Comparison of ENCODE assay signal across 1 cellular context in the genomic region with DNA sequence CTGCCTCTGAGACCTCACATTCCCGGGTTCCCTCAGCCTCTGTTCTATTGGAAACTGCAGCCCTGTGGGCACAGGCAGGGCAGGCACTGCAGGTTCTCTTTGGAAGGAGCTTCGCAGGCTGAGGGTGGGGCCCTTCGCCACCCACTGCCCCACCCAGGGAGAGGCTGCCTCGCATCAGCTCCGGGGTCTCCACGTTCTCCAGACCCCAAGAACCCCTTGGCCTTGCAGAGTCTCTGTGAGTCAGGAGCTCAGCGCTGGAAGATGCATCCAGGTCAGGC.
A peak's percentile ranks its signal among the peaks of the same experiment; 100 is the strongest.
TF ChIP-seq lines count a peak whose summit lies in the region.

No MANE protein-coding gene starts in this region.

TF ChIP-seq in HepG2, 621 proteins besides CTCF, POLR2A, EP300 and RAD21 (continued from another document and continues in another):
- TF ChIP-seq, protein P1, sequence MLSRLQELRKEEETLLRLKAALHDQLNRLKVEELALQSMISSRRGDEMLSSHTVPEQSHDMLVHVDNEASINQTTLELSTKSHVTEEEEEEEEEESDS (CRISPR knock-in tag; IDR thresholded peaks at IDR 0.05; ENCODE audit: borderline replicate concordance): no peak
- no peak for TF ChIP-seq KLF12 (CRISPR knock-in tag; IDR thresholded peaks at IDR 0.05; ENCODE audit: borderline replicate concordance)
- no peak for TF ChIP-seq HIVEP1 (CRISPR knock-in tag; IDR thresholded peaks at IDR 0.05)
- TF ChIP-seq TOPORS (CRISPR knock-in tag; IDR thresholded peaks at IDR 0.05): no peak
- TF ChIP-seq, protein P2, sequence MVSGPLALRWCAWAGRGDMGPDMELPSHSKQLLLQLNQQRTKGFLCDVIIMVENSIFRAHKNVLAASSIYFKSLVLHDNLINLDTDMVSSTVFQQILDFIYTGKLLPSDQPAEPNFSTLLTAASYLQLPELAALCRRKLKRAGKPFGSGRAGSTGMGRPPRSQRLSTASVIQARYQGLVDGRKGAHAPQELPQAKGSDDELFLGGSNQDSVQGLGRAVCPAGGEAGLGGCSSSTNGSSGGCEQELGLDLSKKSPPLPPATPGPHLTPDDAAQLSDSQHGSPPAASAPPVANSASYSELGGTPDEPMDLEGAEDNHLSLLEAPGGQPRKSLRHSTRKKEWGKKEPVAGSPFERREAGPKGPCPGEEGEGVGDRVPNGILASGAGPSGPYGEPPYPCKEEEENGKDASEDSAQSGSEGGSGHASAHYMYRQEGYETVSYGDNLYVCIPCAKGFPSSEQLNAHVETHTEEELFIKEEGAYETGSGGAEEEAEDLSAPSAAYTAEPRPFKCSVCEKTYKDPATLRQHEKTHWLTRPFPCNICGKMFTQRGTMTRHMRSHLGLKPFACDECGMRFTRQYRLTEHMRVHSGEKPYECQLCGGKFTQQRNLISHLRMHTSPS (CRISPR knock-in tag; IDR thresholded peaks at IDR 0.05; ENCODE audit: low read depth): no peak
- TF ChIP-seq PLRG1 (conservative IDR thresholded peaks at IDR 0.05): no peak
- TF ChIP-seq ZBTB20 (CRISPR knock-in tag; IDR thresholded peaks at IDR 0.05; ENCODE audit: borderline replicate concordance, low read depth): no peak
- peak; percentile 11; the same call in 1 of the 2 replicates for TF ChIP-seq ZIK1 (CRISPR knock-in tag; IDR thresholded peaks at IDR 0.05; ENCODE audit: borderline replicate concordance, low read depth)
- TF ChIP-seq ZNF329 (CRISPR knock-in tag; IDR thresholded peaks at IDR 0.05; ENCODE audit: low read depth): no peak
- TF ChIP-seq ZSCAN20 (CRISPR knock-in tag; IDR thresholded peaks at IDR 0.05; ENCODE audit: borderline replicate concordance): no peak
- no peak for TF ChIP-seq MAFK (conservative IDR thresholded peaks at IDR 0.05 in 1 of 2, IDR thresholded peaks at IDR 0.05 in 1 of 2; ENCODE audit: low read length in 2 of 2)
- TF ChIP-seq, protein P3, sequence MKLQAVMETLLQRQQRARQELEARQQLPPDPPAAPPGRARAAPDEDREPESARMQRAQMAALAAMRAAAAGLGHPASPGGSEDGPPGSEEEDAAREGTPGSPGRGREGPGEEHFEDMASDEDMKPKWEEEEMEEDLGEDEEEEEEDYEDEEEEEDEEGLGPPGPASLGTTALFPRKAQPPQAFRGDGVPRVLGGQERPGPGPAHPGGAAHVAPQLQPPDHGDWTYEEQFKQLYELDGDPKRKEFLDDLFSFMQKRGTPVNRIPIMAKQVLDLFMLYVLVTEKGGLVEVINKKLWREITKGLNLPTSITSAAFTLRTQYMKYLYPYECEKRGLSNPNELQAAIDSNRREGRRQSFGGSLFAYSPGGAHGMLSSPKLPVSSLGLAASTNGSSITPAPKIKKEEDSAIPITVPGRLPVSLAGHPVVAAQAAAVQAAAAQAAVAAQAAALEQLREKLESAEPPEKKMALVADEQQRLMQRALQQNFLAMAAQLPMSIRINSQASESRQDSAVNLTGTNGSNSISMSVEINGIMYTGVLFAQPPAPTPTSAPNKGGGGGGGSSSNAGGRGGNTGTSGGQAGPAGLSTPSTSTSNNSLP (IDR thresholded peaks at IDR 0.05; ENCODE audit: low read depth, low read length): no peak
- TF ChIP-seq RFX3 (CRISPR knock-in tag; IDR thresholded peaks at IDR 0.05): no peak
- TF ChIP-seq TSC22D2 (CRISPR knock-in tag; IDR thresholded peaks at IDR 0.05; ENCODE audit: borderline replicate concordance): no peak
- TF ChIP-seq ATF7 (IDR thresholded peaks at IDR 0.05): no peak
- TF ChIP-seq ATF7 (CRISPR knock-in tag; IDR thresholded peaks at IDR 0.05): 0 out of 2 replicates have a peak, but pooled peaks have one; percentile 2
- TF ChIP-seq IKZF1 (IDR thresholded peaks at IDR 0.05): no peak
- no peak for TF ChIP-seq ZNF598 (CRISPR knock-in tag; IDR thresholded peaks at IDR 0.05; ENCODE audit: borderline replicate concordance)
- no peak for TF ChIP-seq HOXA9 (CRISPR knock-in tag; IDR thresholded peaks at IDR 0.05; ENCODE audit: borderline replicate concordance)
- TF ChIP-seq ZNF816 (CRISPR knock-in tag; IDR thresholded peaks at IDR 0.05; ENCODE audit: borderline replicate concordance): no peak
- no peak for TF ChIP-seq ZNF30 (CRISPR knock-in tag; IDR thresholded peaks at IDR 0.05)
- TF ChIP-seq, protein P4, sequence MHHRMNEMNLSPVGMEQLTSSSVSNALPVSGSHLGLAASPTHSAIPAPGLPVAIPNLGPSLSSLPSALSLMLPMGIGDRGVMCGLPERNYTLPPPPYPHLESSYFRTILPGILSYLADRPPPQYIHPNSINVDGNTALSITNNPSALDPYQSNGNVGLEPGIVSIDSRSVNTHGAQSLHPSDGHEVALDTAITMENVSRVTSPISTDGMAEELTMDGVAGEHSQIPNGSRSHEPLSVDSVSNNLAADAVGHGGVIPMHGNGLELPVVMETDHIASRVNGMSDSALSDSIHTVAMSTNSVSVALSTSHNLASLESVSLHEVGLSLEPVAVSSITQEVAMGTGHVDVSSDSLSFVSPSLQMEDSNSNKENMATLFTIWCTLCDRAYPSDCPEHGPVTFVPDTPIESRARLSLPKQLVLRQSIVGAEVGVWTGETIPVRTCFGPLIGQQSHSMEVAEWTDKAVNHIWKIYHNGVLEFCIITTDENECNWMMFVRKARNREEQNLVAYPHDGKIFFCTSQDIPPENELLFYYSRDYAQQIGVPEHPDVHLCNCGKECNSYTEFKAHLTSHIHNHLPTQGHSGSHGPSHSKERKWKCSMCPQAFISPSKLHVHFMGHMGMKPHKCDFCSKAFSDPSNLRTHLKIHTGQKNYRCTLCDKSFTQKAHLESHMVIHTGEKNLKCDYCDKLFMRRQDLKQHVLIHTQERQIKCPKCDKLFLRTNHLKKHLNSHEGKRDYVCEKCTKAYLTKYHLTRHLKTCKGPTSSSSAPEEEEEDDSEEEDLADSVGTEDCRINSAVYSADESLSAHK (CRISPR knock-in tag; IDR thresholded peaks at IDR 0.05; ENCODE audit: borderline replicate concordance): no peak
- TF ChIP-seq, protein P5, sequence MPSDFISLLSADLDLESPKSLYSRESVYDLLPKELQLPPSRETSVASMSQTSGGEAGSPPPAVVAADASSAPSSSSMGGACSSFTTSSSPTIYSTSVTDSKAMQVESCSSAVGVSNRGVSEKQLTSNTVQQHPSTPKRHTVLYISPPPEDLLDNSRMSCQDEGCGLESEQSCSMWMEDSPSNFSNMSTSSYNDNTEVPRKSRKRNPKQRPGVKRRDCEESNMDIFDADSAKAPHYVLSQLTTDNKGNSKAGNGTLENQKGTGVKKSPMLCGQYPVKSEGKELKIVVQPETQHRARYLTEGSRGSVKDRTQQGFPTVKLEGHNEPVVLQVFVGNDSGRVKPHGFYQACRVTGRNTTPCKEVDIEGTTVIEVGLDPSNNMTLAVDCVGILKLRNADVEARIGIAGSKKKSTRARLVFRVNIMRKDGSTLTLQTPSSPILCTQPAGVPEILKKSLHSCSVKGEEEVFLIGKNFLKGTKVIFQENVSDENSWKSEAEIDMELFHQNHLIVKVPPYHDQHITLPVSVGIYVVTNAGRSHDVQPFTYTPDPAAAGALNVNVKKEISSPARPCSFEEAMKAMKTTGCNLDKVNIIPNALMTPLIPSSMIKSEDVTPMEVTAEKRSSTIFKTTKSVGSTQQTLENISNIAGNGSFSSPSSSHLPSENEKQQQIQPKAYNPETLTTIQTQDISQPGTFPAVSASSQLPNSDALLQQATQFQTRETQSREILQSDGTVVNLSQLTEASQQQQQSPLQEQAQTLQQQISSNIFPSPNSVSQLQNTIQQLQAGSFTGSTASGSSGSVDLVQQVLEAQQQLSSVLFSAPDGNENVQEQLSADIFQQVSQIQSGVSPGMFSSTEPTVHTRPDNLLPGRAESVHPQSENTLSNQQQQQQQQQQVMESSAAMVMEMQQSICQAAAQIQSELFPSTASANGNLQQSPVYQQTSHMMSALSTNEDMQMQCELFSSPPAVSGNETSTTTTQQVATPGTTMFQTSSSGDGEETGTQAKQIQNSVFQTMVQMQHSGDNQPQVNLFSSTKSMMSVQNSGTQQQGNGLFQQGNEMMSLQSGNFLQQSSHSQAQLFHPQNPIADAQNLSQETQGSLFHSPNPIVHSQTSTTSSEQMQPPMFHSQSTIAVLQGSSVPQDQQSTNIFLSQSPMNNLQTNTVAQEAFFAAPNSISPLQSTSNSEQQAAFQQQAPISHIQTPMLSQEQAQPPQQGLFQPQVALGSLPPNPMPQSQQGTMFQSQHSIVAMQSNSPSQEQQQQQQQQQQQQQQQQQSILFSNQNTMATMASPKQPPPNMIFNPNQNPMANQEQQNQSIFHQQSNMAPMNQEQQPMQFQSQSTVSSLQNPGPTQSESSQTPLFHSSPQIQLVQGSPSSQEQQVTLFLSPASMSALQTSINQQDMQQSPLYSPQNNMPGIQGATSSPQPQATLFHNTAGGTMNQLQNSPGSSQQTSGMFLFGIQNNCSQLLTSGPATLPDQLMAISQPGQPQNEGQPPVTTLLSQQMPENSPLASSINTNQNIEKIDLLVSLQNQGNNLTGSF (CRISPR knock-in tag; IDR thresholded peaks at IDR 0.05): no peak
- no peak for TF ChIP-seq ZNF17 (CRISPR knock-in tag; IDR thresholded peaks at IDR 0.05)
- TF ChIP-seq ZNF263 (CRISPR knock-in tag; IDR thresholded peaks at IDR 0.05): peak; percentile 35; the same call in 1 of the 2 replicates
- no peak for TF ChIP-seq ERF (CRISPR knock-in tag; IDR thresholded peaks at IDR 0.05)
- peak; percentile 64; the same call in 1 of the 2 replicates for TF ChIP-seq BORCS8-MEF2B (CRISPR knock-in tag; IDR thresholded peaks at IDR 0.05)
- TF ChIP-seq, protein P6, sequence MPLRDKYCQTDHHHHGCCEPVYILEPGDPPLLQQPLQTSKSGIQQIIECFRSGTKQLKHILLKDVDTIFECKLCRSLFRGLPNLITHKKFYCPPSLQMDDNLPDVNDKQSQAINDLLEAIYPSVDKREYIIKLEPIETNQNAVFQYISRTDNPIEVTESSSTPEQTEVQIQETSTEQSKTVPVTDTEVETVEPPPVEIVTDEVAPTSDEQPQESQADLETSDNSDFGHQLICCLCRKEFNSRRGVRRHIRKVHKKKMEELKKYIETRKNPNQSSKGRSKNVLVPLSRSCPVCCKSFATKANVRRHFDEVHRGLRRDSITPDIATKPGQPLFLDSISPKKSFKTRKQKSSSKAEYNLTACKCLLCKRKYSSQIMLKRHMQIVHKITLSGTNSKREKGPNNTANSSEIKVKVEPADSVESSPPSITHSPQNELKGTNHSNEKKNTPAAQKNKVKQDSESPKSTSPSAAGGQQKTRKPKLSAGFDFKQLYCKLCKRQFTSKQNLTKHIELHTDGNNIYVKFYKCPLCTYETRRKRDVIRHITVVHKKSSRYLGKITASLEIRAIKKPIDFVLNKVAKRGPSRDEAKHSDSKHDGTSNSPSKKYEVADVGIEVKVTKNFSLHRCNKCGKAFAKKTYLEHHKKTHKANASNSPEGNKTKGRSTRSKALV (CRISPR knock-in tag; IDR thresholded peaks at IDR 0.05): no peak
- no peak for TF ChIP-seq BRD4 (CRISPR knock-in tag; IDR thresholded peaks at IDR 0.05)
- TF ChIP-seq EED (CRISPR knock-in tag; IDR thresholded peaks at IDR 0.05): no peak
- TF ChIP-seq HNF4G (IDR thresholded peaks at IDR 0.05; ENCODE audit: borderline replicate concordance, low read depth, low read length): no peak
- no peak for TF ChIP-seq HNF4G (CRISPR knock-in tag; IDR thresholded peaks at IDR 0.05; ENCODE audit: borderline replicate concordance, low read depth)
- no peak for TF ChIP-seq NFE2L2 (IDR thresholded peaks at IDR 0.05; ENCODE audit: low read length)
- TF ChIP-seq, protein P7, sequence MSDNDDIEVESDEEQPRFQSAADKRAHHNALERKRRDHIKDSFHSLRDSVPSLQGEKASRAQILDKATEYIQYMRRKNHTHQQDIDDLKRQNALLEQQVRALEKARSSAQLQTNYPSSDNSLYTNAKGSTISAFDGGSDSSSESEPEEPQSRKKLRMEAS (IDR thresholded peaks at IDR 0.05): no peak
- TF ChIP-seq XRCC5 (optimal IDR thresholded peaks at IDR 0.05; ENCODE audit: low read length): peak; percentile 29
- TF ChIP-seq, protein P8, sequence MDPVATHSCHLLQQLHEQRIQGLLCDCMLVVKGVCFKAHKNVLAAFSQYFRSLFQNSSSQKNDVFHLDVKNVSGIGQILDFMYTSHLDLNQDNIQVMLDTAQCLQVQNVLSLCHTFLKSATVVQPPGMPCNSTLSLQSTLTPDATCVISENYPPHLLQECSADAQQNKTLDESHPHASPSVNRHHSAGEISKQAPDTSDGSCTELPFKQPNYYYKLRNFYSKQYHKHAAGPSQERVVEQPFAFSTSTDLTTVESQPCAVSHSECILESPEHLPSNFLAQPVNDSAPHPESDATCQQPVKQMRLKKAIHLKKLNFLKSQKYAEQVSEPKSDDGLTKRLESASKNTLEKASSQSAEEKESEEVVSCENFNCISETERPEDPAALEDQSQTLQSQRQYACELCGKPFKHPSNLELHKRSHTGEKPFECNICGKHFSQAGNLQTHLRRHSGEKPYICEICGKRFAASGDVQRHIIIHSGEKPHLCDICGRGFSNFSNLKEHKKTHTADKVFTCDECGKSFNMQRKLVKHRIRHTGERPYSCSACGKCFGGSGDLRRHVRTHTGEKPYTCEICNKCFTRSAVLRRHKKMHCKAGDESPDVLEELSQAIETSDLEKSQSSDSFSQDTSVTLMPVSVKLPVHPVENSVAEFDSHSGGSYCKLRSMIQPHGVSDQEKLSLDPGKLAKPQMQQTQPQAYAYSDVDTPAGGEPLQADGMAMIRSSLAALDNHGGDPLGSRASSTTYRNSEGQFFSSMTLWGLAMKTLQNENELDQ (CRISPR knock-in tag; IDR thresholded peaks at IDR 0.05; ENCODE audit: borderline replicate concordance): no peak
- TF ChIP-seq, protein P9, sequence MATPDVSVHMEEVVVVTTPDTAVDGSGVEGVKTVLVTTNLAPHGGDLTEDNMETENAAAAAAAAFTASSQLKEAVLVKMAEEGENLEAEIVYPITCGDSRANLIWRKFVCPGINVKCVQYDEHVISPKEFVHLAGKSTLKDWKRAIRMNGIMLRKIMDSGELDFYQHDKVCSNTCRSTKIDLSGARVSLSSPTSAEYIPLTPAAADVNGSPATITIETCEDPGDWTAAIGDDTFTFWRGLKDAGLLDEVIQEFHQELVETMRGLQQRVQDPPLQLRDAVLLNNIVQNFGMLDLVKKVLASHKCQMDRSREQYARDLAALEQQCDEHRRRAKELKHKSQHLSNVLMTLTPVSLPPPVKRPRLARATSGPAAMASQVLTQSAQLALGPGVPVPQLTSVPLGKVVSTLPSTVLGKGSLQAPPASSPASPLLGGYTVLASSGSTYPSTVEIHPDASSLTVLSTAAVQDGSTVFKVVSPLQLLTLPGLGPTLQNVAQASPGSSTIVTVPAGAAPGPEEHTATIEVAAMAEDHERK (CRISPR knock-in tag; IDR thresholded peaks at IDR 0.05; ENCODE audit: low read depth): no peak
- TF ChIP-seq NFRKB (IDR thresholded peaks at IDR 0.05): no peak
- TF ChIP-seq ZNF878 (CRISPR knock-in tag; IDR thresholded peaks at IDR 0.05): no peak
- TF ChIP-seq, protein P10, sequence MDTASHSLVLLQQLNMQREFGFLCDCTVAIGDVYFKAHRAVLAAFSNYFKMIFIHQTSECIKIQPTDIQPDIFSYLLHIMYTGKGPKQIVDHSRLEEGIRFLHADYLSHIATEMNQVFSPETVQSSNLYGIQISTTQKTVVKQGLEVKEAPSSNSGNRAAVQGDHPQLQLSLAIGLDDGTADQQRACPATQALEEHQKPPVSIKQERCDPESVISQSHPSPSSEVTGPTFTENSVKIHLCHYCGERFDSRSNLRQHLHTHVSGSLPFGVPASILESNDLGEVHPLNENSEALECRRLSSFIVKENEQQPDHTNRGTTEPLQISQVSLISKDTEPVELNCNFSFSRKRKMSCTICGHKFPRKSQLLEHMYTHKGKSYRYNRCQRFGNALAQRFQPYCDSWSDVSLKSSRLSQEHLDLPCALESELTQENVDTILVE (CRISPR knock-in tag; IDR thresholded peaks at IDR 0.05): no peak
- no peak for TF ChIP-seq ARNT2 (CRISPR knock-in tag; IDR thresholded peaks at IDR 0.05; ENCODE audit: low read depth)
- TF ChIP-seq ZSCAN21 (CRISPR knock-in tag; IDR thresholded peaks at IDR 0.05; ENCODE audit: borderline replicate concordance): no peak
- no peak for TF ChIP-seq TBP (CRISPR knock-in tag; IDR thresholded peaks at IDR 0.05)
- no peak for TF ChIP-seq CREB1 (IDR thresholded peaks at IDR 0.05)
- peak; percentile 73; the same call in 1 of the 2 replicates for TF ChIP-seq CREB1 (CRISPR knock-in tag; IDR thresholded peaks at IDR 0.05)
